Comparison of ENCODE assay signal across 28 cellular contexts in genomic region chr12:15356831-15357456, GRCh38. TPM values are rescaled to one million over a fixed set of nuclear protein-coding genes. Genes with fewer than 3 reads are reported as not detected.
DNase-seq lines count a peak whose midpoint lies in the region; TF ChIP-seq lines count a peak whose summit lies in the region.
"Had no signal": no experiment of that assay in that cellular context is flagged by ENCODE, and none has a peak within 500 bp of the region (broad histone marks: within the 10 kb centered on the region; RNA-seq: fewer than 3 reads in every experiment).

No MANE protein-coding gene starts in this region.

- H3K27ac Mint-ChIP-seq in endodermal cell: no peak overlapping the region
- H3K27ac Mint-ChIP-seq: activated CD8-positive, alpha-beta T cell treated with anti-CD3 and anti-CD28 coated beads for 36 hours; activated T-cell treated with anti-CD3 and anti-CD28 coated beads, Interleukin-2, amount 50 U/mL, for 24 hours; CD14-positive monocyte; HFFc6; WTC11 had no signal

- H3K4me1 ChIP-seq in endodermal cell (ENCODE audit: control insufficient read depth, insufficient read depth, low read length): no peaks in the 10 kb centered on the region
- H3K4me1 ChIP-seq: ascending aorta, esophagus muscularis mucosa, prostate gland had no signal

- no peaks in the 10 kb centered on the region for H3K36me3 ChIP-seq in endodermal cell (ENCODE audit: control insufficient read depth, insufficient read depth, low read length)
- H3K36me3 ChIP-seq: ascending aorta, esophagus muscularis mucosa, prostate gland had no signal

- H3K9me3 ChIP-seq in endodermal cell (ENCODE audit: control insufficient read depth, low read length): no peaks in the 10 kb centered on the region
- H3K9me3 ChIP-seq: ascending aorta, esophagus muscularis mucosa, prostate gland had no signal

- WGBS in endodermal cell (ENCODE audit: insufficient coverage in 1 of 2, insufficient read length in 1 of 2), 2 experiments: 67% methylated on average over 3 of the region's 4 CpGs; no CpG with 5 or more reads in 1 of the 2 experiments

- DNase-seq in COR-L47 (lab: John Stamatoyannopoulos, UW) (peak; percentile 89), NCI-H1105 (lab: John Stamatoyannopoulos, UW) (peak; percentile 90), NCI-H2107 treated with DMSO at 0.1 percent for 48 hours (lab: John Stamatoyannopoulos, UW; ENCODE audit: unreplicated experiment) (peak; percentile 98), endodermal cell (peak; percentile 72), GM19238 (ENCODE audit: insufficient read length, low spot score) (no peak), SIG-M5 treated with dmso at 0.1 percent for 504 hours (lab: John Stamatoyannopoulos, UW; ENCODE audit: unreplicated experiment) (no peak)
- no peak for DNase-seq in stimulated activated CD4-positive, alpha-beta T cell treated with anti-CD3 and anti-CD28 coated beads, Interleukin-12 subunit alpha, Interleukin-12 subunit beta, amount 100 ng/mL, for 4 hours
- no peak for DNase-seq in activated CD4-positive, alpha-beta T cell treated with anti-CD3 and anti-CD28 coated beads, Interleukin-2, amount 50 U/mL, for 1 hour
- DNase-seq: activated CD8-positive, alpha-beta T cell treated with anti-CD3 and anti-CD28 coated beads for 36 hours; activated naive CD4-positive, alpha-beta T cell treated with Interleukin-2 at 50 U/mL for 16 hours; activated T-cell treated with anti-CD3 and anti-CD28 coated beads, Interleukin-2, amount 50 U/mL, for 24 hours; DMS53; HFFc6; KG1; left cardiac atrium; MV-4-11; NCI-H526; PC-9; small intestine; stimulated activated CD4-positive, alpha-beta T cell treated with anti-CD3 and anti-CD28 coated beads, Interleukin-4, amount 100 ng/mL, for 4 hours had no signal

- H3K36me3 Mint-ChIP-seq in endodermal cell (ENCODE audit: low read depth): no peaks in the 10 kb centered on the region
- H3K36me3 Mint-ChIP-seq: CD14-positive monocyte, WTC11 had no signal

- H3K27me3 Mint-ChIP-seq in endodermal cell (ENCODE audit: insufficient read depth): peaks cover 6% of the 10 kb centered on the region
- H3K27me3 Mint-ChIP-seq: activated CD8-positive, alpha-beta T cell treated with anti-CD3 and anti-CD28 coated beads for 36 hours had no signal

- H3K4me3 ChIP-seq in endodermal cell (ENCODE audit: low read length): no peak overlapping the region
- H3K4me3 ChIP-seq: ascending aorta, esophagus muscularis mucosa, PC-9, prostate gland, SK-N-MC had no signal

- peaks cover 15% of the 10 kb centered on the region for H3K4me1 Mint-ChIP-seq in endodermal cell
- H3K4me1 Mint-ChIP-seq: CD14-positive monocyte, WTC11 had no signal

- no peak overlapping the region for H3K4me3 Mint-ChIP-seq in endodermal cell
- H3K4me3 Mint-ChIP-seq: activated CD8-positive, alpha-beta T cell treated with anti-CD3 and anti-CD28 coated beads for 36 hours; activated T-cell treated with anti-CD3 and anti-CD28 coated beads, Interleukin-2, amount 50 U/mL, for 24 hours; CD14-positive monocyte; HFFc6; neural crest cell; WTC11 had no signal

- H3K9ac ChIP-seq in endodermal cell (ENCODE audit: extremely low read depth, low read length, poor library complexity, severe bottlenecking): no peak overlapping the region

- no peaks in the 10 kb centered on the region for H3K27me3 ChIP-seq in endodermal cell (ENCODE audit: control insufficient read depth, insufficient read depth, low read length, poor library complexity, severe bottlenecking)
- H3K27me3 ChIP-seq: ascending aorta, esophagus muscularis mucosa had no signal

- peak overlapping the region; percentile 87 for H3K27ac ChIP-seq in endodermal cell (ENCODE audit: low read depth, low read length)
- H3K27ac ChIP-seq: ascending aorta, esophagus muscularis mucosa, PC-9, prostate gland, SK-N-MC had no signal

- H3K9me3 Mint-ChIP-seq in endodermal cell: peaks cover 2% of the 10 kb centered on the region
- H3K9me3 Mint-ChIP-seq: activated CD8-positive, alpha-beta T cell treated with anti-CD3 and anti-CD28 coated beads for 36 hours; activated T-cell treated with anti-CD3 and anti-CD28 coated beads, Interleukin-2, amount 50 U/mL, for 24 hours; HFFc6; neural crest cell; WTC11 had no signal

- no peak for TF ChIP-seq CTCF in endodermal cell (conservative IDR thresholded peaks at IDR 0.05)

RNA-seq across cellular contexts. Expression of gene PTPRO, which starts 34.6 kb away (rescaled TPM):
- total RNA-seq in endodermal cell: under 1 TPM in 1 of 2 donors, not detected in 1; 0.31 TPM
- polyA plus RNA-seq in endodermal cell (2013, experiment 1 of 2): 11.7 TPM
- polyA plus RNA-seq in endodermal cell (2013, experiment 2 of 2): 8.8 TPM
- total RNA-seq: glomerular endothelial cell, PC-9 had no signal

Comparison
In these comparisons a context has a peak if more than half of its experiments do, and no peak if none do; other contexts are left out.
1. DNase-seq: peak in COR-L47 (single experiment), NCI-H1105 (single experiment), NCI-H2107 treated with DMSO at 0.1 percent for 48 hours (single experiment) and endodermal cell (single experiment); none in stimulated activated CD4-positive, alpha-beta T cell treated with anti-CD3 and anti-CD28 coated beads, Interleukin-12 subunit alpha, Interleukin-12 subunit beta, amount 100 ng/mL, for 4 hours (single experiment), GM19238 (single experiment), SIG-M5 treated with dmso at 0.1 percent for 504 hours (single experiment) and activated CD4-positive, alpha-beta T cell treated with anti-CD3 and anti-CD28 coated beads, Interleukin-2, amount 50 U/mL, for 1 hour (single experiment).